Comparison of ENCODE assay signal across 9 cellular contexts in the genomic region with DNA sequence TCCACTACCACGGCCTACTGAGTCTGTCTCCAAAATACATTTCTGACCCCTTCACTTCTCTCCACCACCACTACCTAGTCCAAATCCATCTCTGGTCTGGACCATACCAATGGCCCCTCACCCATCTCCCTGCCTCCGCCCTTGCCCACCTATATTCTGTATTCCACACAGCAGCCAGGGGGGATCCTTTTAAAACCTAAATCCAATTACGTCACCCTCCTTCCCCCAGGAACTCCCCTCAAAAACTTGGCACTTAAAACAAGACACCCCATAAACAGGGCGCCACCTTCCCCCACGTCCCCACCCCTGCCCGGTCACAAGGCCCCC. TPM values are rescaled to one million over a fixed set of nuclear protein-coding genes. Genes with fewer than 3 reads are reported as not detected.
DNase-seq lines count a peak whose midpoint lies in the region; ATAC-seq and TF ChIP-seq lines count a peak whose summit lies in the region.
"Had no signal": no experiment of that assay in that cellular context is flagged by ENCODE, and none has a peak within 500 bp of the region (broad histone marks: within the 10 kb centered on the region; RNA-seq: fewer than 3 reads in every experiment).

No MANE protein-coding gene starts in this region.

- ATAC-seq in left cardiac atrium, result no peak
- no peak for ATAC-seq in omental fat pad (ENCODE audit: low FRiP score)

- intact Hi-C loops in left cardiac atrium (cut with DNase I), result loop anchor here in 1 of 2 donors (5.0 kb wide), 1 partner anchor 99 kb away; no protein-coding TSS in a partner anchor
- intact Hi-C loops in mammary epithelial cell (cut with micrococcal nuclease), result loop anchor here (5.0 kb wide), 2 partner anchors 81 to 701 kb away; no protein-coding TSS in a partner anchor
- intact Hi-C loops in vagina (cut with DNase I), result loop anchor here (5.0 kb wide), 2 partner anchors 99 to 114 kb away; no protein-coding TSS in a partner anchor

- H3K4me1 ChIP-seq in right atrium auricular region (peaks cover 0 to 16% of the 10 kb centered on the region in 2 donors), mammary epithelial cell (ENCODE audit: insufficient read depth, low read length) (peaks cover 8% of the 10 kb centered on the region), mononuclear cell (ENCODE audit: insufficient read depth, low read length) (peaks cover 21% of the 10 kb centered on the region), vagina (peaks cover 22% of the 10 kb centered on the region)

- peak overlapping the region; percentile 82 for H3K4me2 ChIP-seq in mammary epithelial cell (ENCODE audit: insufficient read depth, low read depth, low read length)

- DNase-seq in right atrium auricular region (ENCODE audit: low spot score) (no peak), left cardiac atrium (no peak), mammary epithelial cell (no peak), vagina (ENCODE audit: extremely low spot score in 2 of 2) (no peak), omental fat pad (ENCODE audit: low spot score) (no peak), D341Med (ENCODE audit: low spot score) (no peak)
- no peak for DNase-seq in stimulated activated CD4-positive, alpha-beta T cell treated with anti-CD3 and anti-CD28 coated beads, Interleukin-15, amount 100 ng/mL, for 24 hours

- in situ Hi-C loops in mammary epithelial cell (cut with MboI; ENCODE audit: low sequenced_read_pairs in 2 of 2), result loop anchor here in 1 of 2 donors (10.0 kb wide), 1 partner anchor 96 kb away; no protein-coding TSS in a partner anchor

- BruUV-seq in mammary epithelial cell (replicated peaks; lab: Mats Ljungman, UMichigan), result no TSS peak

- H3K79me2 ChIP-seq in mammary epithelial cell (ENCODE audit: insufficient read depth, low read length), result peaks cover 28% of the 10 kb centered on the region

- H2AFZ ChIP-seq in mammary epithelial cell (ENCODE audit: low read depth, low read length), result peak overlapping the region; percentile 90

- TF ChIP-seq CTCF in right atrium auricular region (IDR thresholded peaks at IDR 0.05) (no peak), mammary epithelial cell (conservative IDR thresholded peaks at IDR 0.05 in 1 of 2, IDR thresholded peaks at IDR 0.05 in 1 of 2; ENCODE audit: extremely low read depth in 1 of 2, insufficient read depth in 1 of 2, low read depth in 1 of 2, low read length in 2 of 2) (no peak), vagina (IDR thresholded peaks at IDR 0.05) (no peak), omental fat pad (IDR thresholded peaks at IDR 0.05) (no peak)

- H3K27me3 ChIP-seq in right atrium auricular region (no peaks in the 10 kb centered on the region), mammary epithelial cell (ENCODE audit: insufficient read depth, low read length) (no peaks in the 10 kb centered on the region), mononuclear cell (ENCODE audit: insufficient read depth, low read length) (no peaks in the 10 kb centered on the region), vagina (no peaks in the 10 kb centered on the region)

- dilution Hi-C loops in mammary epithelial cell (cut with HindIII; ENCODE audit: low sequenced_read_pairs), result no loop called here

- H3K9ac ChIP-seq in mammary epithelial cell (ENCODE audit: insufficient read depth, low read length), result peak overlapping the region; percentile 91

- peak overlapping the region; percentile 83 to 95 for H3K4me3 ChIP-seq in right atrium auricular region
- peak overlapping the region; percentile 80 to 98 (median 86) for H3K4me3 ChIP-seq in mammary epithelial cell (replicated peaks in 1 of 3; ENCODE audit: insufficient read depth in 1 of 3, low read depth in 2 of 3, low read length in 3 of 3)
- H3K4me3 ChIP-seq in mononuclear cell (ENCODE audit: low read length), result peak overlapping the region; percentile 97
- H3K4me3 ChIP-seq in vagina, result peak overlapping the region; percentile 90 to 94

- H3K27ac ChIP-seq in right atrium auricular region (peak overlapping the region in 1 of 2 donors; percentile 79), mammary epithelial cell (ENCODE audit: insufficient read depth, low read depth, low read length) (peak overlapping the region; percentile 40), vagina (peak overlapping the region; percentile 23)

- no peaks in the 10 kb centered on the region for H4K20me1 ChIP-seq in mammary epithelial cell (ENCODE audit: insufficient read depth, low read length)

- WGBS in mammary epithelial cell (ENCODE audit: low coverage, missing lambda C conversion rate), result 0% methylated on average over 1 of the region's 6 CpGs

- TF ChIP-seq POLR2A in vagina (IDR thresholded peaks at IDR 0.05), result no peak

- H3K36me3 ChIP-seq in right atrium auricular region (peaks cover 36% of the 10 kb centered on the region), mammary epithelial cell (ENCODE audit: insufficient read depth, low read length) (peaks cover 11% of the 10 kb centered on the region), vagina (peaks cover 0 to 34% of the 10 kb centered on the region in 2 donors)

- CTCF ChIA-PET in mammary epithelial cell (lab: Charles Lee; ENCODE audit: low non-redundant PET), result no interaction called here

- peaks cover 0 to 3% of the 10 kb centered on the region in 2 donors for H3K9me3 ChIP-seq in right atrium auricular region
- H3K9me3 ChIP-seq in mammary epithelial cell (replicated peaks; ENCODE audit: insufficient read depth, low read length), result no peaks in the 10 kb centered on the region
- H3K9me3 ChIP-seq in mononuclear cell (ENCODE audit: low read depth, low read length), result no peaks in the 10 kb centered on the region
- no peaks in the 10 kb centered on the region for H3K9me3 ChIP-seq in vagina

RNA-seq across cellular contexts. Expression of a gene that starts 0.7 kb away (rescaled TPM):
- 1 to 10 TPM; 4.9 to 5.7 TPM for total RNA-seq in right atrium auricular region
- 1 to 10 TPM; 8.8 to 9.6 TPM for total RNA-seq in left cardiac atrium
- 10 to 100 TPM in 1 of 2 donors, 1 to 10 TPM in 1; 5.0 to 15.6 TPM for total RNA-seq in mammary epithelial cell
- 17.2 TPM for polyA plus RNA-seq in mammary epithelial cell
- polyA minus RNA-seq in mammary epithelial cell, result 2.3 TPM
- total RNA-seq in mononuclear cell, result 3.7 TPM
- 5.9 TPM for total RNA-seq in vagina
- 1 to 10 TPM; 6.7 to 9.2 (median 7.4) TPM for total RNA-seq in omental fat pad

RNA-seq across cellular contexts. Expression of a gene that starts 16.8 kb away (rescaled TPM):
- total RNA-seq in right atrium auricular region (not detected), left cardiac atrium (not detected), mammary epithelial cell (not detected), mononuclear cell (under 0.01 TPM), vagina (not detected), omental fat pad (not detected)
- not detected for polyA plus RNA-seq in mammary epithelial cell
- polyA minus RNA-seq in mammary epithelial cell, result not detected
- total RNA-seq: LHCN-M2 had no signal

RNA-seq across cellular contexts. Expression of a gene that starts 59.1 kb away (rescaled TPM):
- total RNA-seq in right atrium auricular region, result 1 to 10 TPM; 6.0 to 8.1 TPM
- total RNA-seq in left cardiac atrium, result 1 to 10 TPM; 7.2 to 7.8 TPM
- total RNA-seq in mammary epithelial cell, result not detected
- polyA plus RNA-seq in mammary epithelial cell, result not detected
- not detected for polyA minus RNA-seq in mammary epithelial cell
- total RNA-seq in mononuclear cell, result 0.42 TPM
- 8.6 TPM for total RNA-seq in vagina
- 10 to 100 TPM in 1 of 4 donors, 1 to 10 TPM in 3; 2.4 to 41.6 (median 6.7) TPM for total RNA-seq in omental fat pad
- total RNA-seq: LHCN-M2 had no signal
